In genomic region chr4:14743601-14744000, GRCh38 we compare ENCODE assay signal across 16 cellular contexts.
DNase-seq lines count a peak whose midpoint lies in the region; ATAC-seq and TF ChIP-seq lines count a peak whose summit lies in the region.
"Had no signal": no experiment of that assay in that cellular context is flagged by ENCODE, and none has a peak within 500 bp of the region (broad histone marks: within the 10 kb centered on the region; RNA-seq: fewer than 3 reads in every experiment).

No MANE protein-coding gene starts in this region.

- H3K27ac Mint-ChIP-seq in CD8-positive, alpha-beta T cell: no peak overlapping the region

- TF ChIP-seq POLR2A in GM18505 (IDR thresholded peaks at IDR 0.05; ENCODE audit: borderline replicate concordance, extremely low read depth, insufficient read depth, insufficient read length): no peak

- H3K27me3 ChIP-seq in BE2C: no peaks in the 10 kb centered on the region
- no peaks in the 10 kb centered on the region for H3K27me3 ChIP-seq in CD8-positive, alpha-beta T cell (ENCODE audit: insufficient read depth, low read length)
- H3K27me3 ChIP-seq: SJSA1 had no signal

- DNase-seq in M059J (ENCODE audit: low read depth): peak; percentile 20
- peak; percentile 78 for DNase-seq in astrocyte of the spinal cord (ENCODE audit: low read depth, low spot score)
- DNase-seq in fibroblast of villous mesenchyme (ENCODE audit: low read depth): peak; percentile 4
- DNase-seq in BE2C: no peak
- no peak for DNase-seq in CD8-positive, alpha-beta T cell
- DNase-seq: COR-L47, NCI-H1105 treated with DMSO at 0.1 percent for 48 hours, NCI-H187 treated with DMSO at 0.1 percent for 48 hours, NCI-H345, NCI-H526, PC-9 had no signal

- no peak overlapping the region for H3K4me3 Mint-ChIP-seq in CD8-positive, alpha-beta T cell

- H3K36me3 Mint-ChIP-seq in CD8-positive, alpha-beta T cell: no peaks in the 10 kb centered on the region

- POLR2A ChIA-PET in CD8-positive, alpha-beta T cell (lab: Charles Lee): no interaction called here

- CTCF ChIA-PET in CD8-positive, alpha-beta T cell (lab: Charles Lee): no interaction called here

- no peak for TF ChIP-seq CTCF in astrocyte of the spinal cord (IDR thresholded peaks at IDR 0.05; ENCODE audit: low read depth, low read length)
- TF ChIP-seq CTCF in fibroblast of villous mesenchyme (IDR thresholded peaks at IDR 0.05; ENCODE audit: insufficient read depth, low read depth, low read length): no peak
- TF ChIP-seq CTCF in BE2C (IDR thresholded peaks at IDR 0.05; ENCODE audit: low read depth, low read length): no peak
- no peak for TF ChIP-seq CTCF in CD8-positive, alpha-beta T cell (IDR thresholded peaks at IDR 0.05)

- no peaks in the 10 kb centered on the region for H3K4me1 ChIP-seq in BE2C
- no peaks in the 10 kb centered on the region for H3K4me1 ChIP-seq in CD8-positive, alpha-beta T cell (ENCODE audit: insufficient read depth, low read length)
- H3K4me1 ChIP-seq: SJSA1 had no signal

- H3K4me3 ChIP-seq in astrocyte of the spinal cord (ENCODE audit: low read depth, low read length): no peak overlapping the region
- H3K4me3 ChIP-seq in fibroblast of villous mesenchyme (ENCODE audit: low read depth, low read length): no peak overlapping the region
- no peak overlapping the region for H3K4me3 ChIP-seq in BE2C (ENCODE audit: low read depth, low read length)
- H3K4me3 ChIP-seq in CD8-positive, alpha-beta T cell (ENCODE audit: low read depth, low read length): no peak overlapping the region
- H3K4me3 ChIP-seq: GM12878, K562, PC-9, SJSA1 had no signal

- no peak for ATAC-seq in HG02970 (IDR thresholded peaks at IDR 0.05; ENCODE audit: low FRiP score, unreplicated experiment)
- no peak for ATAC-seq in CD8-positive, alpha-beta T cell
- no peak for ATAC-seq in GM18505 (IDR thresholded peaks at IDR 0.05; ENCODE audit: unreplicated experiment)
- ATAC-seq: GM12878, K562 had no signal

- H3K27ac ChIP-seq in CD8-positive, alpha-beta T cell (ENCODE audit: low read depth, low read length): no peak overlapping the region
- H3K27ac ChIP-seq: PC-9, SJSA1 had no signal

- H3K4me1 Mint-ChIP-seq in CD8-positive, alpha-beta T cell (ENCODE audit: low read depth): no peaks in the 10 kb centered on the region

- no peaks in the 10 kb centered on the region for H3K9me3 ChIP-seq in BE2C
- no peaks in the 10 kb centered on the region for H3K9me3 ChIP-seq in CD8-positive, alpha-beta T cell (ENCODE audit: low read length)
- H3K9me3 ChIP-seq: SJSA1 had no signal

- no peaks in the 10 kb centered on the region for H3K9me3 Mint-ChIP-seq in CD8-positive, alpha-beta T cell

- intact Hi-C loops in CD8-positive, alpha-beta T cell (cut with DNase I, micrococcal nuclease): no loop called here

- no peaks in the 10 kb centered on the region for H3K36me3 ChIP-seq in BE2C
- no peaks in the 10 kb centered on the region for H3K36me3 ChIP-seq in CD8-positive, alpha-beta T cell (ENCODE audit: insufficient read depth, low read length)
- H3K36me3 ChIP-seq: SJSA1 had no signal

- H3K27me3 Mint-ChIP-seq in CD8-positive, alpha-beta T cell (ENCODE audit: low read depth): peaks cover 19% of the 10 kb centered on the region

- in situ Hi-C loops in astrocyte of the spinal cord (cut with HindIII; ENCODE audit: low sequenced_read_pairs): no loop called here

Comparison
In these comparisons a context has a peak if more than half of its experiments do, and no peak if none do; other contexts are left out.
1. DNase-seq: peak in M059J (single experiment), astrocyte of the spinal cord (single experiment) and fibroblast of villous mesenchyme (single experiment); none in BE2C (single experiment) and CD8-positive, alpha-beta T cell (0 of 7).